8 cellular contexts compared by ENCODE assay signal in genomic region chr5:150758210-150758533, GRCh38. TPM values are rescaled to one million over a fixed set of nuclear protein-coding genes. Genes with fewer than 3 reads are reported as not detected.
A peak's percentile ranks its signal among the peaks of the same experiment; 100 is the strongest.
DNase-seq lines count a peak whose midpoint lies in the region; ATAC-seq and TF ChIP-seq lines count a peak whose summit lies in the region.

No MANE protein-coding gene starts in this region.

- H3K36me3 Mint-ChIP-seq in stimulated activated memory B cell treated with anti-CD40 and anti-IgM and Interleukin-4, amounts not matched to agents 10 μg/mL and 1 μg/mL and 100 μg/mL, for 72 hours, result peaks cover 24% of the 10 kb centered on the region

- no peak overlapping the region for H3K4me3 Mint-ChIP-seq in stimulated activated memory B cell treated with anti-CD40 and anti-IgM and Interleukin-4, amounts not matched to agents 10 μg/mL and 1 μg/mL and 100 μg/mL, for 72 hours

- peaks cover 10% of the 10 kb centered on the region for H3K4me1 ChIP-seq in SJSA1 (replicated peaks)

- no peak for TF ChIP-seq CTCF in GM12865 (IDR thresholded peaks at IDR 0.05; ENCODE audit: insufficient read depth, low read depth, low read length, missing control alignments)
- TF ChIP-seq CTCF in GM13976 (IDR thresholded peaks at IDR 0.05; ENCODE audit: borderline replicate concordance, control extremely low read depth, extremely low read depth, insufficient read depth, missing control alignments), result no peak

- no peaks in the 10 kb centered on the region for H3K27me3 ChIP-seq in SJSA1 (replicated peaks)

- H3K27me3 Mint-ChIP-seq in stimulated activated memory B cell treated with anti-CD40 and anti-IgM and Interleukin-4, amounts not matched to agents 10 μg/mL and 1 μg/mL and 100 μg/mL, for 72 hours, result peaks cover 11% of the 10 kb centered on the region

- no peak overlapping the region for H3K27ac Mint-ChIP-seq in stimulated activated memory B cell treated with anti-CD40 and anti-IgM and Interleukin-4, amounts not matched to agents 10 μg/mL and 1 μg/mL and 100 μg/mL, for 72 hours

- H3K9me3 Mint-ChIP-seq in stimulated activated memory B cell treated with anti-CD40 and anti-IgM and Interleukin-4, amounts not matched to agents 10 μg/mL and 1 μg/mL and 100 μg/mL, for 72 hours, result no peaks in the 10 kb centered on the region

- H3K4me1 Mint-ChIP-seq in stimulated activated memory B cell treated with anti-CD40 and anti-IgM and Interleukin-4, amounts not matched to agents 10 μg/mL and 1 μg/mL and 100 μg/mL, for 72 hours, result peaks cover 23% of the 10 kb centered on the region

- intact Hi-C loops in left ventricle myocardium superior (cut with micrococcal nuclease), result no loop called here

- H3K27ac ChIP-seq in SJSA1, result peak overlapping the region; percentile 87

- ATAC-seq in HG02623 (IDR thresholded peaks at IDR 0.05; ENCODE audit: unreplicated experiment) (peak; percentile 22), left ventricle myocardium superior (peak; percentile 25)
- peak; percentile 3 for ATAC-seq in stimulated activated memory B cell treated with anti-CD40 and anti-IgM and Interleukin-4, amounts not matched to agents 10 μg/mL and 1 μg/mL and 100 μg/mL, for 72 hours

- H3K9me3 ChIP-seq in SJSA1 (replicated peaks), result no peaks in the 10 kb centered on the region

- peaks cover 30% of the 10 kb centered on the region for H3K36me3 ChIP-seq in SJSA1

- DNase-seq in GM12865 (ENCODE audit: low read depth) (no peak), SJSA1 (ENCODE audit: low read depth in 1 of 2, low spot score in 2 of 2) (no peak), left ventricle myocardium superior (no peak), GM13976 (ENCODE audit: low spot score) (no peak), DMS153 (lab: John Stamatoyannopoulos, UW) (no peak), NCI-H1105 (lab: John Stamatoyannopoulos, UW) (no peak)

- peak overlapping the region; percentile 98 for H3K4me3 ChIP-seq in GM12865 (ENCODE audit: low read depth, low read length)
- H3K4me3 ChIP-seq in SJSA1, result peak overlapping the region; percentile 59

- in situ Hi-C loops in GM13976 (cut with MboI; ENCODE audit: low sequenced_read_pairs, unreplicated experiment), result no loop called here

RNA-seq across cellular contexts. Expression of gene DCTN4, which starts 0.6 kb away (rescaled TPM):
- 38.7 and 63.4 TPM in 2 replicates for total RNA-seq in SJSA1 (2014; rRNA removed; shearing (Covaris generic))
- 43.5 TPM for total RNA-seq in left ventricle myocardium superior

RNA-seq across cellular contexts. Expression of gene SMIM3, which starts 20.4 kb away (rescaled TPM):
- total RNA-seq in SJSA1 (2014; rRNA removed; shearing (Covaris generic)), result 9.7 and 14.3 TPM in 2 replicates
- total RNA-seq in left ventricle myocardium superior, result 15.2 TPM

RNA-seq across cellular contexts. Expression of gene RBM22, which starts 57.3 kb away (rescaled TPM):
- 47.0 and 74.8 TPM in 2 replicates for total RNA-seq in SJSA1 (2014; rRNA removed; shearing (Covaris generic))
- total RNA-seq in left ventricle myocardium superior, result 28.9 TPM
